35 cellular contexts compared by ENCODE assay signal in the genomic region with DNA sequence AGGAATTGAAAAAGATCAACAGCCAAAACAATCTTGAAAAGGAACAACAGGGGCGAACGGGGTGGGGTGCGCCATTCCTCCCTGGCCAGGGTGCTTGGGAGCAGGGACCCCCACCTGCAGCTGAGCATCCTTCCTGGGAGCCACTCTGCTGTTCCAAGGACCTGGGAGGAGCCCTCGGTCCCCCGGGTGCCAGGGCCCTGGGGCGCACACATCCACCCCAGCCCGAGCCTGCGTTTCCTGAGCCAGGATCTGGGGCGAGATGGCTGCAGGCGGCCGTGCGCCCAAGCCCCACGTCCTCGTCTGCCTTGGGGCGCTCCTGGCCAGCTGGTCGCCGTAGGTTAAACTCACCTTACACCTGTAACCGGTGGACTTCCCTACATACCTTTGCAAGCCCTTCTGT.
"Had no signal": no experiment of that assay in that cellular context is flagged by ENCODE, and none has a peak within 500 bp of the region (broad histone marks: within the 10 kb centered on the region; RNA-seq: fewer than 3 reads in every experiment).

No MANE protein-coding gene starts in this region.

- H3K27ac ChIP-seq: adrenal gland, ascending aorta, breast epithelium, cardiac muscle cell, colonic mucosa, epithelial cell of prostate, esophagus squamous epithelium, gastroesophageal sphincter had no signal

- H3K9me3 Mint-ChIP-seq: activated CD4-positive, alpha-beta memory T cell treated with anti-CD3 and anti-CD28 coated beads for 36 hours; activated CD4-positive, alpha-beta T cell treated with anti-CD3 and anti-CD28 coated beads, Interleukin-2, amount 10 ng/mL, durations not matched to agents 24 days and 14 days; activated naive CD4-positive, alpha-beta T cell treated with anti-CD3 and anti-CD28 coated beads for 36 hours; activated naive CD4-positive, alpha-beta T cell treated with anti-CD3 and anti-CD28 coated beads, Interleukin-2, amount 50 U/mL, for 24 hours; activated naive CD8-positive, alpha-beta T cell treated with anti-CD3 and anti-CD28 coated beads for 36 hours; activated naive CD8-positive, alpha-beta T cell treated with anti-CD3 and anti-CD28 coated beads, Interleukin-2, amount 50 U/mL, for 24 hours; activated T-helper 1 cell treated with anti-CD3 and anti-CD28 coated beads, Interleukin-12 subunit alpha, Interleukin-12 subunit beta, Interleukin-2, Interleukin-4 antibody, amounts not matched to agents 30 ng/mL and 10 ng/mL and 1 ng/mL, durations not matched to agents 14 hours and 24 hours and 36 hours; activated T-helper 2 cell treated with anti-CD3 and anti-CD28 coated beads, Interferon-gamma antibody, Interleukin-2, Interleukin-4, amounts not matched to agents 10 μg/mL and 5 μg/mL and 100 μg/mL, durations not matched to agents 14 hours and 24 hours and 36 hours; brain; T-helper 2 cell treated with Interferon-gamma antibody and Interleukin-4, amounts not matched to agents 5 μg/mL and 100 μg/mL, for 36 hours had no signal

- H3K36me3 ChIP-seq: breast epithelium had no signal

- DNase-seq: activated CD4-positive, alpha-beta memory T cell treated with anti-CD3 and anti-CD28 coated beads for 36 hours; activated CD4-positive, alpha-beta T cell treated with anti-CD3 and anti-CD28 coated beads for 36 hours; activated CD4-positive, alpha-beta T cell treated with anti-CD3 and anti-CD28 coated beads, Interleukin-2, amount 10 ng/mL, durations not matched to agents 24 days and 14 days; activated CD4-positive, CD25-positive, alpha-beta regulatory T cell; activated CD4-positive, CD25-positive, alpha-beta regulatory T cell treated with anti-CD3 and anti-CD28 coated beads, Interleukin-2, amount 50 U/mL, for 72 hours; activated CD8-positive, alpha-beta memory T cell treated with anti-CD3 and anti-CD28 coated beads, Interleukin-2, amount 10 ng/mL, durations not matched to agents 7 days and 5 days; activated CD8-positive, alpha-beta memory T cell treated with anti-CD3 and anti-CD28 coated beads, Interleukin-2, amount 50 U/mL, for 4 hours; activated CD8-positive, alpha-beta T cell treated with anti-CD3 and anti-CD28 coated beads, Interleukin-2, amount 10 ng/mL, durations not matched to agents 7 days and 5 days; activated effector memory CD4-positive, alpha-beta T cell treated with anti-CD3 and anti-CD28 coated beads, Interleukin-2, amount 50 U/mL, for 16 hours; activated naive CD4-positive, alpha-beta T cell treated with anti-CD3 and anti-CD28 coated beads for 36 hours; activated naive CD8-positive, alpha-beta T cell treated with anti-CD3 and anti-CD28 coated beads for 36 hours; activated naive CD8-positive, alpha-beta T cell treated with anti-CD3 and anti-CD28 coated beads, Interleukin-2, amount 50 U/mL, for 24 hours; activated T-cell treated with anti-CD3 and anti-CD28 coated beads, Interleukin-2, amount 50 U/mL, for 1 hour; activated T-cell treated with anti-CD3 and anti-CD28 coated beads, Interleukin-2, amount 50 U/mL, for 48 hours; adrenal gland; amygdala; central memory CD4-positive, alpha-beta T cell; cerebellar nuclear complex; colonic mucosa; effector CD8-positive, alpha-beta T cell; esophagus squamous epithelium; foreskin melanocyte; T-helper 17 cell had no signal

- H3K4me3 ChIP-seq: adrenal gland, ascending aorta, breast epithelium, cardiac muscle cell, colonic mucosa, esophagus squamous epithelium, gastroesophageal sphincter had no signal

- FAIRE-seq: endometrium, endothelial cell of umbilical vein had no signal

- H3K4me3 Mint-ChIP-seq: activated CD4-positive, alpha-beta memory T cell treated with anti-CD3 and anti-CD28 coated beads for 36 hours; activated CD4-positive, alpha-beta T cell treated with anti-CD3 and anti-CD28 coated beads for 36 hours; activated CD4-positive, alpha-beta T cell treated with anti-CD3 and anti-CD28 coated beads, Interleukin-2, amount 10 ng/mL, durations not matched to agents 24 days and 14 days; activated CD8-positive, alpha-beta memory T cell treated with anti-CD3 and anti-CD28 coated beads, Interleukin-2, amount 10 ng/mL, durations not matched to agents 7 days and 5 days; activated CD8-positive, alpha-beta T cell treated with anti-CD3 and anti-CD28 coated beads, Interleukin-2, amount 10 ng/mL, durations not matched to agents 7 days and 5 days; activated naive CD4-positive, alpha-beta T cell treated with anti-CD3 and anti-CD28 coated beads for 36 hours; activated naive CD4-positive, alpha-beta T cell treated with anti-CD3 and anti-CD28 coated beads, Interleukin-2, amount 50 U/mL, for 24 hours; activated naive CD8-positive, alpha-beta T cell treated with anti-CD3 and anti-CD28 coated beads for 36 hours; activated naive CD8-positive, alpha-beta T cell treated with anti-CD3 and anti-CD28 coated beads, Interleukin-2, amount 50 U/mL, for 24 hours; activated T-helper 1 cell treated with anti-CD3 and anti-CD28 coated beads, Interleukin-12 subunit alpha, Interleukin-12 subunit beta, Interleukin-2, Interleukin-4 antibody, amounts not matched to agents 30 ng/mL and 10 ng/mL and 1 ng/mL, durations not matched to agents 14 hours and 24 hours and 36 hours; brain; T-helper 17 cell; T-helper 2 cell treated with Interferon-gamma antibody and Interleukin-4, amounts not matched to agents 5 μg/mL and 100 μg/mL, for 36 hours had no signal

- H3K4me1 ChIP-seq: colonic mucosa had no signal

- H3K27me3 ChIP-seq: adrenal gland, ascending aorta, breast epithelium, cardiac muscle cell, colonic mucosa, esophagus squamous epithelium, gastroesophageal sphincter had no signal

- H3K27ac Mint-ChIP-seq: activated CD4-positive, alpha-beta memory T cell treated with anti-CD3 and anti-CD28 coated beads for 36 hours; activated CD4-positive, alpha-beta T cell treated with anti-CD3 and anti-CD28 coated beads for 36 hours; activated CD4-positive, alpha-beta T cell treated with anti-CD3 and anti-CD28 coated beads, Interleukin-2, amount 10 ng/mL, durations not matched to agents 24 days and 14 days; activated CD8-positive, alpha-beta memory T cell treated with anti-CD3 and anti-CD28 coated beads, Interleukin-2, amount 10 ng/mL, durations not matched to agents 7 days and 5 days; activated CD8-positive, alpha-beta T cell treated with anti-CD3 and anti-CD28 coated beads, Interleukin-2, amount 10 ng/mL, durations not matched to agents 7 days and 5 days; activated naive CD4-positive, alpha-beta T cell treated with anti-CD3 and anti-CD28 coated beads for 36 hours; activated naive CD4-positive, alpha-beta T cell treated with anti-CD3 and anti-CD28 coated beads, Interleukin-2, amount 50 U/mL, for 24 hours; activated naive CD8-positive, alpha-beta T cell treated with anti-CD3 and anti-CD28 coated beads for 36 hours; activated naive CD8-positive, alpha-beta T cell treated with anti-CD3 and anti-CD28 coated beads, Interleukin-2, amount 50 U/mL, for 24 hours; activated T-helper 1 cell treated with anti-CD3 and anti-CD28 coated beads, Interleukin-12 subunit alpha, Interleukin-12 subunit beta, Interleukin-2, Interleukin-4 antibody, amounts not matched to agents 30 ng/mL and 10 ng/mL and 1 ng/mL, durations not matched to agents 14 hours and 24 hours and 36 hours; activated T-helper 2 cell treated with anti-CD3 and anti-CD28 coated beads, Interferon-gamma antibody, Interleukin-2, Interleukin-4, amounts not matched to agents 10 μg/mL and 5 μg/mL and 100 μg/mL, durations not matched to agents 14 hours and 24 hours and 36 hours; brain; T-helper 17 cell; T-helper 2 cell treated with Interferon-gamma antibody and Interleukin-4, amounts not matched to agents 5 μg/mL and 100 μg/mL, for 36 hours had no signal

- ATAC-seq: activated CD4-positive, alpha-beta T cell treated with anti-CD3 and anti-CD28 coated beads for 36 hours; activated CD8-positive, alpha-beta memory T cell treated with anti-CD3 and anti-CD28 coated beads, Interleukin-2, amount 10 ng/mL, durations not matched to agents 7 days and 5 days; activated CD8-positive, alpha-beta T cell treated with anti-CD3 and anti-CD28 coated beads, Interleukin-2, amount 10 ng/mL, durations not matched to agents 7 days and 5 days; activated naive CD8-positive, alpha-beta T cell treated with anti-CD3 and anti-CD28 coated beads, Interleukin-2, amount 50 U/mL, for 24 hours; gastroesophageal sphincter; T-helper 17 cell had no signal

- H3K27me3 Mint-ChIP-seq: activated CD4-positive, alpha-beta memory T cell treated with anti-CD3 and anti-CD28 coated beads for 36 hours; activated CD4-positive, alpha-beta T cell treated with anti-CD3 and anti-CD28 coated beads for 36 hours; activated CD4-positive, alpha-beta T cell treated with anti-CD3 and anti-CD28 coated beads, Interleukin-2, amount 10 ng/mL, durations not matched to agents 24 days and 14 days; activated CD8-positive, alpha-beta memory T cell treated with anti-CD3 and anti-CD28 coated beads, Interleukin-2, amount 10 ng/mL, durations not matched to agents 7 days and 5 days; activated naive CD4-positive, alpha-beta T cell treated with anti-CD3 and anti-CD28 coated beads, Interleukin-2, amount 50 U/mL, for 24 hours; activated naive CD8-positive, alpha-beta T cell treated with anti-CD3 and anti-CD28 coated beads for 36 hours; activated naive CD8-positive, alpha-beta T cell treated with anti-CD3 and anti-CD28 coated beads, Interleukin-2, amount 50 U/mL, for 24 hours; brain; T-helper 17 cell had no signal

- H3K9me3 ChIP-seq: adrenal gland, ascending aorta, breast epithelium, colonic mucosa, esophagus squamous epithelium, gastroesophageal sphincter had no signal
